In genomic region chr5:65742565-65743231, GRCh38 we compare ENCODE assay signal across 8 cellular contexts. TPM values are rescaled to one million over a fixed set of nuclear protein-coding genes. Genes with fewer than 3 reads are reported as not detected.
DNase-seq lines count a peak whose midpoint lies in the region; ATAC-seq and TF ChIP-seq lines count a peak whose summit lies in the region.

No MANE protein-coding gene starts in this region.

- no peaks in the 10 kb centered on the region for H3K4me1 ChIP-seq in breast epithelium

- peak; percentile 24 to 63 (median 46) for TF ChIP-seq CTCF in breast epithelium (IDR thresholded peaks at IDR 0.05)

- no peaks in the 10 kb centered on the region for H3K36me3 ChIP-seq in breast epithelium

- no peaks in the 10 kb centered on the region for H3K9me3 ChIP-seq in breast epithelium

- H3K9me3 Mint-ChIP-seq in memory B cell: no peaks in the 10 kb centered on the region

- H3K4me3 ChIP-seq in breast epithelium: no peak overlapping the region

- H3K27ac Mint-ChIP-seq in memory B cell: no peak overlapping the region

- peak; percentile 73 for ATAC-seq in GM18873 (IDR thresholded peaks at IDR 0.05; ENCODE audit: low FRiP score, unreplicated experiment)
- ATAC-seq in HG03095 (IDR thresholded peaks at IDR 0.05; ENCODE audit: unreplicated experiment): peak; percentile 78
- peak; percentile 46 for ATAC-seq in memory B cell (ENCODE audit: low read depth)

- intact Hi-C loops in breast epithelium (cut with DNase I; ENCODE audit: low total_unique reads): no loop called here

- TF ChIP-seq POLR2A in breast epithelium (IDR thresholded peaks at IDR 0.05): no peak

- H3K27ac ChIP-seq in breast epithelium: no peak overlapping the region

- H3K4me1 Mint-ChIP-seq in memory B cell: peaks cover 2% of the 10 kb centered on the region

- H3K27me3 Mint-ChIP-seq in memory B cell: no peaks in the 10 kb centered on the region

- DNase-seq in DMS114 treated with DMSO at 0.1 percent for 48 hours (lab: John Stamatoyannopoulos, UW; ENCODE audit: unreplicated experiment) (peak; percentile 42), OCI-M1 (lab: John Stamatoyannopoulos, UW) (peak; percentile 77), breast epithelium (ENCODE audit: low spot score in 2 of 2) (no peak), memory B cell (ENCODE audit: low spot score in 2 of 2) (peak in 1 of 2 donors; percentile 28), amygdala (lab: John Stamatoyannopoulos, UW) (no peak), NCI-H524 treated with DMSO at 0.1 percent for 48 hours (lab: John Stamatoyannopoulos, UW) (no peak)

- H3K36me3 Mint-ChIP-seq in memory B cell: no peaks in the 10 kb centered on the region

- H3K27me3 ChIP-seq in breast epithelium: no peaks in the 10 kb centered on the region

- H3K4me3 Mint-ChIP-seq in memory B cell: no peak overlapping the region

RNA-seq across cellular contexts. Expression of gene NLN, which starts 20.7 kb away (rescaled TPM):
- 10 to 100 TPM; 12.8 to 15.7 (median 14.9) TPM for total RNA-seq in breast epithelium

RNA-seq across cellular contexts. Expression of gene SGTB, which starts 20.8 kb away (rescaled TPM):
- 10 to 100 TPM in 1 of 3 donors, 1 to 10 TPM in 2; 7.9 to 10.5 (median 8.2) TPM for total RNA-seq in breast epithelium

Comparison
In these comparisons a context has a peak if more than half of its experiments do, and no peak if none do; other contexts are left out.
1. DNase-seq: peak in DMS114 treated with DMSO at 0.1 percent for 48 hours (single experiment) and OCI-M1 (single experiment); none in breast epithelium (0 of 2), amygdala (0 of 56) and NCI-H524 treated with DMSO at 0.1 percent for 48 hours (single experiment).
2. Peak in every context shown above with its lines, with median percentiles within 50 percentile points of each other: ATAC-seq.